16 cellular contexts compared by ENCODE assay signal in genomic region chr4:182604161-182604591, GRCh38.
DNase-seq lines count a peak whose midpoint lies in the region; ATAC-seq, FAIRE-seq and TF ChIP-seq lines count a peak whose summit lies in the region.
"Had no signal": no experiment of that assay in that cellular context is flagged by ENCODE, and none has a peak within 500 bp of the region (broad histone marks: within the 10 kb centered on the region; RNA-seq: fewer than 3 reads in every experiment).

No MANE protein-coding gene starts in this region.

- CTCF ChIA-PET in activated CD4-positive, alpha-beta T cell treated with anti-CD3 and anti-CD28 coated beads for 36 hours (lab: Charles Lee), result no interaction called here

- H3K4ac ChIP-seq in trophoblast cell (ENCODE audit: low read depth, low read length), result no peak overlapping the region

- H3K27ac Mint-ChIP-seq in activated CD4-positive, alpha-beta T cell treated with anti-CD3 and anti-CD28 coated beads for 36 hours, result no peak overlapping the region
- H3K27ac Mint-ChIP-seq: activated naive CD4-positive, alpha-beta T cell treated with anti-CD3 and anti-CD28 coated beads, Interleukin-2, amount 50 U/mL, for 72 hours; dendritic cell treated with granulocyte-macrophage colony-stimulating factor and Interleukin-4, amounts not matched to agents 40 ng/mL and 50 ng/mL, for 4 days had no signal

- H3K4me3 Mint-ChIP-seq in activated CD4-positive, alpha-beta T cell treated with anti-CD3 and anti-CD28 coated beads for 36 hours, result no peak overlapping the region
- H3K4me3 Mint-ChIP-seq: dendritic cell treated with granulocyte-macrophage colony-stimulating factor and Interleukin-4, amounts not matched to agents 40 ng/mL and 50 ng/mL, for 4 days; neural crest cell had no signal

- H3K9me3 ChIP-seq in trophoblast cell (ENCODE audit: insufficient read depth, low read depth, low read length) (no peaks in the 10 kb centered on the region), pancreas (no peaks in the 10 kb centered on the region)
- H3K9me3 ChIP-seq: HAP-1, upper lobe of left lung had no signal

- H3K4me1 ChIP-seq in trophoblast cell (ENCODE audit: control insufficient read depth in 1 of 2, insufficient read depth in 2 of 2, low read length in 2 of 2), result no peaks in the 10 kb centered on the region
- H3K4me1 ChIP-seq in pancreas, result no peaks in the 10 kb centered on the region
- H3K4me1 ChIP-seq: upper lobe of left lung had no signal

- H3K23ac ChIP-seq in trophoblast cell (ENCODE audit: low read length), result no peak overlapping the region

- H3K9ac ChIP-seq in trophoblast cell (ENCODE audit: low read length), result no peak overlapping the region

- H3K18ac ChIP-seq in trophoblast cell (ENCODE audit: low read length), result no peak overlapping the region

- no peak overlapping the region for H4K12ac ChIP-seq in trophoblast cell (ENCODE audit: low read depth, low read length)

- no CpG with 5 or more reads among the region's 2 CpGs for WGBS in trophoblast cell (ENCODE audit: extremely low coverage, insufficient coverage, insufficient read length)
- WGBS in pancreas, 2 donors, result 45 to 59% methylated on average over 2 of the region's 2 CpGs

- no peaks in the 10 kb centered on the region for H3K36me3 Mint-ChIP-seq in activated CD4-positive, alpha-beta T cell treated with anti-CD3 and anti-CD28 coated beads for 36 hours (ENCODE audit: low read depth)
- H3K36me3 Mint-ChIP-seq: activated naive CD4-positive, alpha-beta T cell treated with anti-CD3 and anti-CD28 coated beads, Interleukin-2, amount 50 U/mL, for 72 hours had no signal

- H3K4me1 Mint-ChIP-seq in activated CD4-positive, alpha-beta T cell treated with anti-CD3 and anti-CD28 coated beads for 36 hours, result no peaks in the 10 kb centered on the region

- no peak for ATAC-seq in activated CD4-positive, alpha-beta T cell treated with anti-CD3 and anti-CD28 coated beads for 36 hours
- no peak for ATAC-seq in pancreas
- ATAC-seq: activated naive CD4-positive, alpha-beta T cell treated with anti-CD3 and anti-CD28 coated beads, Interleukin-2, amount 50 U/mL, for 72 hours; left lobe of liver had no signal

- H3K4me3 ChIP-seq in bronchial epithelial cell (ENCODE audit: low read depth, low read length), result no peak overlapping the region
- no peak overlapping the region for H3K4me3 ChIP-seq in trophoblast cell (ENCODE audit: low read depth, low read length)
- no peak overlapping the region for H3K4me3 ChIP-seq in pancreas
- H3K4me3 ChIP-seq in dorsolateral prefrontal cortex, result no peak overlapping the region
- H3K4me3 ChIP-seq: HAP-1, PC-9, upper lobe of left lung had no signal

- TF ChIP-seq CTCF in bronchial epithelial cell (IDR thresholded peaks at IDR 0.05; ENCODE audit: insufficient read depth, low read length, severe bottlenecking) (no peak), pancreas (IDR thresholded peaks at IDR 0.05) (no peak), dorsolateral prefrontal cortex (IDR thresholded peaks at IDR 0.05 in 54 of 56, conservative IDR thresholded peaks at IDR 0.05 in 2 of 56; ENCODE audit: low read depth in 1 of 56, partially characterized antibody in 56 of 56) (no peak)

- POLR2A ChIA-PET in activated CD4-positive, alpha-beta T cell treated with anti-CD3 and anti-CD28 coated beads for 36 hours (lab: Charles Lee), result no interaction called here

- H3K14ac ChIP-seq in trophoblast cell (ENCODE audit: low read length), result no peak overlapping the region

- no peak overlapping the region for H2AFZ ChIP-seq in trophoblast cell (ENCODE audit: insufficient read depth, low read length, poor library complexity)
- H2AFZ ChIP-seq: PC-9 had no signal

- no peak overlapping the region for H2BK120ac ChIP-seq in trophoblast cell (ENCODE audit: insufficient read depth, low read length, poor library complexity)

- no peaks in the 10 kb centered on the region for H3K79me1 ChIP-seq in trophoblast cell (ENCODE audit: low read length)

- no peaks in the 10 kb centered on the region for H3K9me3 Mint-ChIP-seq in activated CD4-positive, alpha-beta T cell treated with anti-CD3 and anti-CD28 coated beads for 36 hours (ENCODE audit: low read depth)
- H3K9me3 Mint-ChIP-seq: activated naive CD4-positive, alpha-beta T cell treated with anti-CD3 and anti-CD28 coated beads, Interleukin-2, amount 50 U/mL, for 72 hours; dendritic cell treated with granulocyte-macrophage colony-stimulating factor and Interleukin-4, amounts not matched to agents 40 ng/mL and 50 ng/mL, for 4 days; neural crest cell had no signal

- H3K27ac ChIP-seq in trophoblast cell (ENCODE audit: low read depth, low read length) (no peak overlapping the region), pancreas (no peak overlapping the region), dorsolateral prefrontal cortex (no peak overlapping the region)
- H3K27ac ChIP-seq: PC-9, upper lobe of left lung had no signal

- H3K79me2 ChIP-seq in trophoblast cell (ENCODE audit: control insufficient read depth, insufficient read depth, low read length, poor library complexity), result no peaks in the 10 kb centered on the region

- intact Hi-C loops in activated CD4-positive, alpha-beta T cell treated with anti-CD3 and anti-CD28 coated beads for 36 hours (cut with DNase I, micrococcal nuclease), result no loop called here
- intact Hi-C loops in pancreas (cut with DNase I) (no loop called here), dorsolateral prefrontal cortex (cut with DNase I) (no loop called here)

- DNase-seq in GM04504 (ENCODE audit: low read depth) (peak; percentile 6), NCI-H345 (lab: John Stamatoyannopoulos, UW) (peak; percentile 80), bronchial epithelial cell (ENCODE audit: low read depth) (peak; percentile 27), trophoblast cell (no peak), pancreas (no peak), NOMO-1 (lab: John Stamatoyannopoulos, UW; ENCODE audit: unreplicated experiment in 2 of 2) (no peak), dorsolateral prefrontal cortex (no peak)
- no peak for DNase-seq in activated CD4-positive, alpha-beta T cell treated with anti-CD3 and anti-CD28 coated beads for 36 hours
- DNase-seq: NCI-H1694 treated with DMSO at 0.1 percent for 48 hours, PC-9, upper lobe of left lung had no signal

- H3K27me3 ChIP-seq in bronchial epithelial cell (ENCODE audit: control insufficient read depth, insufficient read depth, low read length), result no peaks in the 10 kb centered on the region
- H3K27me3 ChIP-seq in trophoblast cell (ENCODE audit: insufficient read depth, low read length), result no peaks in the 10 kb centered on the region
- no peaks in the 10 kb centered on the region for H3K27me3 ChIP-seq in pancreas
- no peaks in the 10 kb centered on the region for H3K27me3 ChIP-seq in dorsolateral prefrontal cortex
- H3K27me3 ChIP-seq: upper lobe of left lung had no signal

- H2BK5ac ChIP-seq in trophoblast cell (ENCODE audit: low read depth, low read length, poor library complexity), result peak overlapping the region; percentile 56

- no peak overlapping the region for H4K91ac ChIP-seq in trophoblast cell (ENCODE audit: low read depth, low read length)

- peaks cover 3% of the 10 kb centered on the region for H3K27me3 Mint-ChIP-seq in activated CD4-positive, alpha-beta T cell treated with anti-CD3 and anti-CD28 coated beads for 36 hours
- H3K27me3 Mint-ChIP-seq: dendritic cell treated with granulocyte-macrophage colony-stimulating factor and Interleukin-4, amounts not matched to agents 40 ng/mL and 50 ng/mL, for 4 days had no signal

- no peak overlapping the region for H2AK5ac ChIP-seq in trophoblast cell (ENCODE audit: low read length)

- H4K8ac ChIP-seq in trophoblast cell (ENCODE audit: low read depth, low read length), result no peak overlapping the region

- no peak overlapping the region for H2BK12ac ChIP-seq in trophoblast cell (ENCODE audit: low read length)

- FAIRE-seq in bronchial epithelial cell (lab: Jason Lieb, UNC) (no peak), pancreas (lab: Jason Lieb, UNC) (no peak)

- no peak overlapping the region for H3K4me2 ChIP-seq in trophoblast cell (ENCODE audit: low read length)
- H3K4me2 ChIP-seq: PC-9 had no signal

- H3K36me3 ChIP-seq in bronchial epithelial cell (ENCODE audit: control insufficient read depth, insufficient read depth, low read length) (no peaks in the 10 kb centered on the region), trophoblast cell (ENCODE audit: control insufficient read depth in 1 of 2, insufficient read depth in 2 of 2, low read length in 2 of 2) (peaks cover 2 to 5% of the 10 kb centered on the region in 2 experiments), pancreas (no peaks in the 10 kb centered on the region)
- H3K36me3 ChIP-seq: HAP-1, upper lobe of left lung had no signal

Comparison
In these comparisons a context has a peak if more than half of its experiments do, and no peak if none do; other contexts are left out.
1. DNase-seq: peak in GM04504 (single experiment), NCI-H345 (single experiment) and bronchial epithelial cell (single experiment); none in trophoblast cell (0 of 2), activated CD4-positive, alpha-beta T cell treated with anti-CD3 and anti-CD28 coated beads for 36 hours (single experiment), pancreas (0 of 6), NOMO-1 (0 of 2) and dorsolateral prefrontal cortex (0 of 10).